1 cellular context compared by ENCODE assay signal in the genomic region with DNA sequence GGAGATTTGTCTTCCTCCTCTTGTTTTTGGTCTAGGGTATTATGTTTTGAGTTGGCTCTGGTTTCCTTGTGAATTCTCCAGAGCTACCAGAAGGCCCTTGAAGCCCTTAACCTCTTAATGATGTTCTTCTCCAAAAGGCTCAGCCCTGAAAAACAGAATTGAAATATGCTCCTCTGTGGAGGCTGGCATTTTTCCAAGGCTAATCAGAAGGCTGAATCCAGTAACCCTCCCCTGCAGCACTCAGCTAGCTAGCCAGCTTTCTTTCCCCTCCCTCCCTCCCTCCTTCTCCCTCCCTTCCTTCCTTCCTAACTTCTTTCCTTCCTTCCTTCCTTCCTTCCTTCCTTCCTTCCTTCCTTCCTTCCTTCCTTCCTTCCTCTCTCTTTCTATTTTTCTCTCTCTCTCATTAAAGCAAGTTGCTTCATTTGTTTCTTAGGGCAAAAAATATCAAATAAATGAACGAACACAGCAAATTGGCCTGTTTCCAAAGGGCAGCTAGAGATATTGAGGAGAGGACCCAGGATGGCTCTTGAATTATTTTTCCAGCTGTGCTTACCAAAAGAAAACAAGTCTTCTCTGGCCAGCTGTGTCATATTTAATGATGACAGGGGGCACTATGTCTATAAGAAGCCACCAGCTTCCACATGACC.
TF ChIP-seq lines count a peak whose summit lies in the region.

No MANE protein-coding gene starts in this region.

TF ChIP-seq in HEK293, 187 proteins besides CTCF, POLR2A, EP300 and RAD21 (continued from another document):
- TF ChIP-seq ZNF488 (tag by site-specific recombination; IDR thresholded peaks at IDR 0.05) (no peak), REPIN1 (tag by site-specific recombination; IDR thresholded peaks at IDR 0.05; ENCODE audit: low read depth) (no peak), ZNF837 (tag by site-specific recombination; IDR thresholded peaks at IDR 0.05) (no peak), ZNF521 (tag by site-specific recombination; IDR thresholded peaks at IDR 0.05) (no peak), ZNF514 (tag by site-specific recombination; IDR thresholded peaks at IDR 0.05) (no peak), ZNF768 (tag by site-specific recombination; IDR thresholded peaks at IDR 0.05) (no peak), OSR2 (tag by site-specific recombination; IDR thresholded peaks at IDR 0.05) (peak; percentile 24; the same call in 1 of the 2 replicates), ZNF792 (tag by site-specific recombination; IDR thresholded peaks at IDR 0.05) (no peak)
TF ChIP-seq in HEK293: peak in this region for 8.
